Comparison of ENCODE assay signal across 10 cellular contexts in genomic region chr2:30310955-30311354, GRCh38.
A peak's percentile ranks its signal among the peaks of the same experiment; 100 is the strongest.
DNase-seq lines count a peak whose midpoint lies in the region; ATAC-seq and TF ChIP-seq lines count a peak whose summit lies in the region.
"Had no signal": no experiment of that assay in that cellular context is flagged by ENCODE, and none has a peak within 500 bp of the region (broad histone marks: within the 10 kb centered on the region; RNA-seq: fewer than 3 reads in every experiment).

No MANE protein-coding gene starts in this region.

- H3K4me1 ChIP-seq in thyroid gland (no peaks in the 10 kb centered on the region), PC-3 (ENCODE audit: insufficient read depth, low read length) (0 out of 2 replicates have a peak, but pooled peaks cover 3% of the 10 kb centered on the region)

- no peaks in the 10 kb centered on the region for H3K27me3 Mint-ChIP-seq in activated B cell treated with CpG ODN at 0.5 μM for 24 hours

- H3K27me3 ChIP-seq in thyroid gland (no peaks in the 10 kb centered on the region), PC-3 (ENCODE audit: low read length) (no peaks in the 10 kb centered on the region)

- no peak for TF ChIP-seq CTCF in activated B cell treated with CpG ODN at 0.5 μM for 24 hours (IDR thresholded peaks at IDR 0.05)
- TF ChIP-seq CTCF in thyroid gland (IDR thresholded peaks at IDR 0.05) = no peak
- no peak for TF ChIP-seq CTCF in PC-3 (conservative IDR thresholded peaks at IDR 0.05; ENCODE audit: low read depth, low read length)

- no peak overlapping the region for H3K4me2 ChIP-seq in PC-3 (ENCODE audit: low read length)

- H3K9me3 Mint-ChIP-seq in activated B cell treated with CpG ODN at 0.5 μM for 24 hours = peaks cover 4% of the 10 kb centered on the region

- H3K27ac ChIP-seq in thyroid gland (no peak overlapping the region), PC-3 (ENCODE audit: low read length) (no peak overlapping the region)

- H3K9me2 ChIP-seq in PC-3 (replicated peaks; ENCODE audit: low read length) = no peaks in the 10 kb centered on the region

- no TSS peak for BruUV-seq in PC-3 (replicated peaks; lab: Mats Ljungman, UMichigan)

- H3K27ac Mint-ChIP-seq in activated B cell treated with CpG ODN at 0.5 μM for 24 hours = peak overlapping the region; percentile 82

- no peak overlapping the region for H3K9ac ChIP-seq in PC-3 (ENCODE audit: low read length)

- H4K20me1 ChIP-seq in PC-3 (ENCODE audit: low read length) = no peaks in the 10 kb centered on the region

- peak overlapping the region; percentile 38 for H3K4me3 Mint-ChIP-seq in activated B cell treated with CpG ODN at 0.5 μM for 24 hours

- H3K36me3 ChIP-seq in thyroid gland (no peaks in the 10 kb centered on the region), PC-3 (ENCODE audit: low read depth, low read length) (no peaks in the 10 kb centered on the region)

- H3K36me3 Mint-ChIP-seq in activated B cell treated with CpG ODN at 0.5 μM for 24 hours (ENCODE audit: low read depth) = no peaks in the 10 kb centered on the region

- no peak overlapping the region for H3K4me3 ChIP-seq in thyroid gland (replicated peaks in 1 of 3)
- no peak overlapping the region for H3K4me3 ChIP-seq in PC-3 (ENCODE audit: low read length)

- peaks cover 53% of the 10 kb centered on the region for H3K4me1 Mint-ChIP-seq in activated B cell treated with CpG ODN at 0.5 μM for 24 hours

- H3K79me2 ChIP-seq in PC-3 (ENCODE audit: low read length) = no peaks in the 10 kb centered on the region

- CTCF ChIA-PET in activated B cell treated with CpG ODN at 0.5 μM for 24 hours (lab: Charles Lee) (interaction anchor here (1.8 kb wide), 1 partner anchor 24 kb away, joined by 4 read pairs; no protein-coding TSS in a partner anchor), PC-3 (lab: Charles Lee) (no interaction called here)

- ATAC-seq in HG02678 (IDR thresholded peaks at IDR 0.05; ENCODE audit: unreplicated experiment) (peak; percentile 87), activated B cell treated with CpG ODN at 0.5 μM for 24 hours (ENCODE audit: low read depth) (peak; percentile 64), PC-3 (no peak)
- ATAC-seq in activated CD4-positive, CD25-positive, alpha-beta regulatory T cell treated with anti-CD3 and anti-CD28 coated beads, Interleukin-2, amount 50 U/mL, for 24 hours = no peak
- ATAC-seq: HCT116 had no signal

- TF ChIP-seq POLR2A in thyroid gland (IDR thresholded peaks at IDR 0.05) = no peak

- peak; percentile 43 for DNase-seq in stimulated activated CD4-positive, alpha-beta T cell treated with anti-CD3 and anti-CD28 coated beads, Interleukin-2, amount 100 ng/mL, for 4 hours (ENCODE audit: low read depth)
- no peak for DNase-seq in stimulated activated CD4-positive, alpha-beta T cell treated with anti-CD3 and anti-CD28 coated beads, Interleukin-4, amount 100 ng/mL, for 1 hour
- DNase-seq in activated B cell treated with CpG ODN at 0.5 μM for 24 hours = no peak
- DNase-seq in thyroid gland = no peak
- DNase-seq in amygdala (lab: John Stamatoyannopoulos, UW) = no peak
- no peak for DNase-seq in PC-3
- DNase-seq: SHP77 treated with DMSO at 0.1 percent for 48 hours had no signal

- POLR2A ChIA-PET in activated B cell treated with CpG ODN at 0.5 μM for 24 hours (lab: Charles Lee) = interaction anchor here (1.0 to 2.5 kb wide), 8 partner anchors 8 to 79 kb away, joined by 3 to 9 read pairs (median 5); no protein-coding TSS in a partner anchor
- POLR2A ChIA-PET in PC-3 (lab: Charles Lee; ENCODE audit: unreplicated experiment) = no interaction called here

- intact Hi-C loops in activated B cell treated with CpG ODN at 0.5 μM for 24 hours (cut with micrococcal nuclease) (loop anchor here (1.0 kb wide), 1 partner anchor 13 kb away; no protein-coding TSS in a partner anchor), thyroid gland (cut with DNase I) (no loop called here), PC-3 (cut with micrococcal nuclease) (no loop called here)

- 62 to 77% methylated on average over 5 of the region's 5 CpGs for WGBS in thyroid gland, 2 donors

- H2AFZ ChIP-seq in PC-3 (ENCODE audit: low read length) = no peak overlapping the region

- H3K9me3 ChIP-seq in thyroid gland (no peaks in the 10 kb centered on the region), PC-3 (ENCODE audit: low read length) (no peaks in the 10 kb centered on the region)

- no peaks in the 10 kb centered on the region for H3F3A ChIP-seq in PC-3 (ENCODE audit: low read length, unreplicated experiment)

Comparison
In these comparisons a context has a peak if more than half of its experiments do, and no peak if none do; other contexts are left out.
1. ATAC-seq: peak in HG02678 (single experiment) and activated B cell treated with CpG ODN at 0.5 μM for 24 hours (single experiment); none in activated CD4-positive, CD25-positive, alpha-beta regulatory T cell treated with anti-CD3 and anti-CD28 coated beads, Interleukin-2, amount 50 U/mL, for 24 hours (0 of 2) and PC-3 (single experiment).